8 cellular contexts compared by ENCODE assay signal in the genomic region with DNA sequence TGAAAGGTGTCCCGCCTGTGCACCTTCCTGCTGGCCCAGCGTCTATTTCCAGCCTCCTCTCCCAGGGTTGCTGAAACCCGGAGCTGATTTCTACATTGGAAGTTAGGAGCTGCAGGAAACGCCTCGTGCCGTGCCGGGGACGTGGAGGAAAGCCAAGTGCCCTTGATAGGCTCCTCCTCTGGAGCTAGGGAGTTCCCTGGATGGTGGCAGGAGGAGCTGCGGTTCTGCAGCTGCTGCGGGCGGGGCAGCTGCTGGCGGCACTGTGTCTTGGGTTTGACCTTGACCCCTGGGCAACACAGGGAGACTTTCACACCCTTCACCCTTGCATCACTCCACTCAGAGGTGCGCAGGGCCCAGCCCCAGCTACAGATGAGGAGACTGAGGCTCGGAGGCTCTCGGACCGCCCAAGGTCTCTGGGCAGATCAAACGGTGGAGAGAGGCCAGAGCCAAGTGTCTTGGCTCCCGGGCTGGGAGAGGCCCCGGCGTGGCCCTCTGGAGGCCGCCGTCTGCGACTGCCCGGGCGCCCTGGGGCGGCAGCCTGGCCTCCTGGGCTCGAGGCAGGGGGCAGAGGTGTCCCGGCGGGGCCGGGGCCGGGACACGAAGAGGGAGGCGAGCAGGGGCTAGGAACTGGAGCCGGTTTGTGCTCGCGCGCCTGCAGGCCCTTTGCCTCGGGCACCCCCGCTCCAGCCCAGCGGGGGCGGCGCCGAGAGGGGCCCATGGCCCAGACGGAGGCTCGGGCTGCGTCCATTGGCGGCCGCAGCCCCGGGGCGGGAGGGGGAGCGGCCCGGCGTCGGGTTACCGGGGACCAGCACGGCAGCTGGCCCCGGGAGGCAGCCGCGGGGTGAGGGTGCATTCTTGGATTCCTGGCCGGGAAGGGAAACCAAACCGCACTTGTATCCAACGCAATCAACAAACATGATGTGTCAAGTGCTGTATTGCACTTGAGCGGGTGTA.
DNase-seq lines count a peak whose midpoint lies in the region; ATAC-seq, FAIRE-seq and TF ChIP-seq lines count a peak whose summit lies in the region.

No MANE protein-coding gene starts in this region.

- no peaks in the 10 kb centered on the region for H3K9me3 Mint-ChIP-seq in activated T-cell treated with anti-CD3 and anti-CD28 coated beads, Interleukin-2, amount 50 U/mL, for 4 hours
- H3K9me3 Mint-ChIP-seq in endothelial cell (ENCODE audit: unreplicated experiment) (no peaks in the 10 kb centered on the region), memory B cell (no peaks in the 10 kb centered on the region)

- 5 to 9% methylated on average over 16 to 29 of the region's 63 CpGs for WGBS in thyroid gland, 2 donors

- peak overlapping the region; percentile 73 to 93 (median 87) for H3K27ac ChIP-seq in thyroid gland

- peaks cover 11% of the 10 kb centered on the region for H3K27me3 Mint-ChIP-seq in activated T-cell treated with anti-CD3 and anti-CD28 coated beads, Interleukin-2, amount 50 U/mL, for 4 hours (ENCODE audit: low read depth)
- H3K27me3 Mint-ChIP-seq in endothelial cell (ENCODE audit: unreplicated experiment) (peaks cover 2% of the 10 kb centered on the region), memory B cell (no peaks in the 10 kb centered on the region)

- H3K36me3 ChIP-seq in thyroid gland: no peaks in the 10 kb centered on the region

- intact Hi-C loops in thyroid gland (cut with DNase I): loop anchor here (10.0 kb wide), 1 partner anchor 535 kb away; no protein-coding TSS in a partner anchor

- H3K4me1 Mint-ChIP-seq in activated T-cell treated with anti-CD3 and anti-CD28 coated beads, Interleukin-2, amount 50 U/mL, for 4 hours (ENCODE audit: low read depth): peaks cover 2% of the 10 kb centered on the region
- peaks cover 12% of the 10 kb centered on the region for H3K4me1 Mint-ChIP-seq in endothelial cell (ENCODE audit: unreplicated experiment)
- peaks cover 18% of the 10 kb centered on the region for H3K4me1 Mint-ChIP-seq in memory B cell

- no peaks in the 10 kb centered on the region for H3K27me3 ChIP-seq in thyroid gland

- no peak for DNase-seq in activated T-cell treated with anti-CD3 and anti-CD28 coated beads, Interleukin-2, amount 50 U/mL, for 4 hours
- DNase-seq in activated T-cell treated with anti-CD3 and anti-CD28 coated beads, Interleukin-2, amount 50 U/mL, for 48 hours: no peak
- DNase-seq in HS-27A (ENCODE audit: low read depth): peak; percentile 64
- peak; percentile 89 for DNase-seq in RCC 7860 (ENCODE audit: low spot score)
- peak; percentile 37 for DNase-seq in endothelial cell (ENCODE audit: low spot score)
- DNase-seq in memory B cell (ENCODE audit: low spot score in 2 of 2): no peak
- peak; percentile 92 to 95 for DNase-seq in thyroid gland

- H3K27ac Mint-ChIP-seq in endothelial cell (ENCODE audit: unreplicated experiment) (peak overlapping the region; percentile 61), memory B cell (peak overlapping the region; percentile 95)

- peak in 1 of 2 donors; percentile 74 for TF ChIP-seq POLR2A in thyroid gland (IDR thresholded peaks at IDR 0.05)

- H3K4me1 ChIP-seq in thyroid gland: peaks cover 16 to 27% of the 10 kb centered on the region in 2 donors

- peak; percentile 39 to 53 for ATAC-seq in activated T-cell treated with anti-CD3 and anti-CD28 coated beads, Interleukin-2, amount 50 U/mL, for 4 hours
- ATAC-seq in memory B cell (ENCODE audit: low read depth) (peak; percentile 13), HG03354 (IDR thresholded peaks at IDR 0.05; ENCODE audit: poor library complexity, severe bottlenecking, unreplicated experiment) (no peak)

- no peaks in the 10 kb centered on the region for H3K9me3 ChIP-seq in thyroid gland

- H3K36me3 Mint-ChIP-seq in activated T-cell treated with anti-CD3 and anti-CD28 coated beads, Interleukin-2, amount 50 U/mL, for 4 hours (ENCODE audit: insufficient read depth): no peaks in the 10 kb centered on the region
- H3K36me3 Mint-ChIP-seq in endothelial cell (ENCODE audit: low read depth, unreplicated experiment) (peaks cover 4% of the 10 kb centered on the region), memory B cell (peaks cover 2% of the 10 kb centered on the region)

- peak overlapping the region; percentile 7 for H3K4me3 Mint-ChIP-seq in activated T-cell treated with anti-CD3 and anti-CD28 coated beads, Interleukin-2, amount 50 U/mL, for 4 hours
- H3K4me3 Mint-ChIP-seq in endothelial cell (ENCODE audit: unreplicated experiment): peak overlapping the region; percentile 60
- H3K4me3 Mint-ChIP-seq in memory B cell: peak overlapping the region; percentile 80

- H3K4me3 ChIP-seq in thyroid gland (replicated peaks in 1 of 3): peak overlapping the region; percentile 5 to 31 (median 16)

- FAIRE-seq in RCC 7860 (lab: Jason Lieb, UNC): peak; percentile 71

- TF ChIP-seq CTCF in endothelial cell (IDR thresholded peaks at IDR 0.05; ENCODE audit: unreplicated experiment) (no peak), thyroid gland (IDR thresholded peaks at IDR 0.05) (peak in 2 of 6 experiments; percentile 3 to 15)

Comparison
In these comparisons a context has a peak if more than half of its experiments do, and no peak if none do; other contexts are left out.
1. DNase-seq: peak in HS-27A (single experiment), RCC 7860 (single experiment), endothelial cell (single experiment) and thyroid gland (2 of 2); none in activated T-cell treated with anti-CD3 and anti-CD28 coated beads, Interleukin-2, amount 50 U/mL, for 4 hours (single experiment), activated T-cell treated with anti-CD3 and anti-CD28 coated beads, Interleukin-2, amount 50 U/mL, for 48 hours (0 of 2) and memory B cell (0 of 2).
2. H3K4me3 Mint-ChIP-seq: peak in every context shown above with its lines; median percentile 80 in memory B cell; 60 in endothelial cell; 7 in activated T-cell treated with anti-CD3 and anti-CD28 coated beads, Interleukin-2, amount 50 U/mL, for 4 hours.